Comparison of ENCODE assay signal across 8 cellular contexts in genomic region chr12:121466800-121467637, GRCh38.
DNase-seq lines count a peak whose midpoint lies in the region; ATAC-seq and TF ChIP-seq lines count a peak whose summit lies in the region.

No MANE protein-coding gene starts in this region.

- no peak for TF ChIP-seq EP300 in suprapubic skin (IDR thresholded peaks at IDR 0.05)

- H3K9me2 ChIP-seq in GM23248 (ENCODE audit: insufficient read depth): no peaks in the 10 kb centered on the region
- no peaks in the 10 kb centered on the region for H3K9me2 ChIP-seq in Karpas-422 (replicated peaks; ENCODE audit: insufficient read depth, low read length)

- peak; percentile 27 to 34 for TF ChIP-seq POLR2A in suprapubic skin (IDR thresholded peaks at IDR 0.05)

- ATAC-seq in RWPE2 (ENCODE audit: low read depth) (peak; percentile 86), omental fat pad (ENCODE audit: low FRiP score) (peak; percentile 92)

- no peaks in the 10 kb centered on the region for H3K9me3 ChIP-seq in GM23248 (ENCODE audit: low read depth)
- no peaks in the 10 kb centered on the region for H3K9me3 ChIP-seq in Karpas-422 (ENCODE audit: low read length)
- H3K9me3 ChIP-seq in RWPE2 (ENCODE audit: severe bottlenecking): no peaks in the 10 kb centered on the region
- H3K9me3 ChIP-seq in suprapubic skin: no peaks in the 10 kb centered on the region

- H3K4me2 ChIP-seq in GM23248 (ENCODE audit: unreplicated experiment): no peak overlapping the region
- H3K4me2 ChIP-seq in Karpas-422 (ENCODE audit: low read depth, low read length, poor library complexity, severe bottlenecking): peak overlapping the region; percentile 91

- peaks cover 7% of the 10 kb centered on the region for H3F3A ChIP-seq in GM23248 (ENCODE audit: insufficient read depth)

- 1 to 2% methylated on average over 39 to 58 of the region's 138 CpGs for WGBS in GM23248 (ENCODE audit: low coverage in 1 of 2, low lambda C conversion rate in 2 of 2, missing lambda C conversion rate in 2 of 2), 2 experiments
- no CpG with 5 or more reads among the region's 138 CpGs for WGBS in suprapubic skin

- peaks cover 42% of the 10 kb centered on the region for H3K79me2 ChIP-seq in GM23248 (ENCODE audit: insufficient read depth)
- H3K79me2 ChIP-seq in Karpas-422 (ENCODE audit: low read length): peaks cover 44% of the 10 kb centered on the region

- H4K20me1 ChIP-seq in GM23248 (ENCODE audit: insufficient read depth) (no peaks in the 10 kb centered on the region), Karpas-422 (ENCODE audit: insufficient read depth, low read depth, low read length) (peaks cover 17% of the 10 kb centered on the region)

- H3K36me3 ChIP-seq in GM23248 (ENCODE audit: low read depth) (no peaks in the 10 kb centered on the region), Karpas-422 (ENCODE audit: insufficient read depth, low read length) (peaks cover 8% of the 10 kb centered on the region; the same call in 1 of the 2 replicates), RWPE2 (ENCODE audit: low read depth) (peaks cover 5% of the 10 kb centered on the region; the same call in 1 of the 2 replicates), suprapubic skin (no peaks in the 10 kb centered on the region)

- H3K4me3 ChIP-seq in GM23248 (peak overlapping the region; percentile 81), Karpas-422 (ENCODE audit: low read length) (peak overlapping the region; percentile 88), RWPE2 (ENCODE audit: severe bottlenecking) (peak overlapping the region; percentile 91), suprapubic skin (peak overlapping the region; percentile 77)

- H2AFZ ChIP-seq in GM23248 (peak overlapping the region; percentile 72; the same call in 1 of the 2 replicates), Karpas-422 (ENCODE audit: low read length) (no peak overlapping the region)

- DNase-seq in ELF-1 (ENCODE audit: low read depth, low spot score): peak; percentile 84
- peak; percentile 91 for DNase-seq in GM23248
- DNase-seq in Karpas-422: peak; percentile 97
- peak; percentile 81 for DNase-seq in RWPE2 (ENCODE audit: low spot score)
- DNase-seq in activated gamma-delta T cell treated with anti-CD3 and anti-CD28 coated beads, Interleukin-2, amount 50 U/mL, for 16 hours (ENCODE audit: low read depth): peak; percentile 78
- DNase-seq in germinal center (ENCODE audit: low spot score): peak; percentile 95
- DNase-seq in omental fat pad (ENCODE audit: low spot score): peak; percentile 48
- DNase-seq in suprapubic skin (ENCODE audit: low spot score in 2 of 2): peak; percentile 89 to 90

- H3K27ac ChIP-seq in GM23248: peak overlapping the region; percentile 55; the same call in 1 of the 2 replicates
- H3K27ac ChIP-seq in Karpas-422 (ENCODE audit: low read length): no peak overlapping the region
- peak overlapping the region; percentile 32 for H3K27ac ChIP-seq in RWPE2 (ENCODE audit: poor library complexity, severe bottlenecking)
- peak overlapping the region; percentile 83 for H3K27ac ChIP-seq in suprapubic skin

- TF ChIP-seq CTCF in RWPE2 (IDR thresholded peaks at IDR 0.05; ENCODE audit: poor library complexity, severe bottlenecking) (no peak), omental fat pad (IDR thresholded peaks at IDR 0.05) (no peak), suprapubic skin (IDR thresholded peaks at IDR 0.05) (no peak)

- in situ Hi-C loops in GM23248 (cut with MboI): no loop called here

- no peaks in the 10 kb centered on the region for H3K27me3 ChIP-seq in GM23248 (replicated peaks; ENCODE audit: insufficient read depth)
- H3K27me3 ChIP-seq in Karpas-422 (ENCODE audit: low read length): no peaks in the 10 kb centered on the region
- H3K27me3 ChIP-seq in RWPE2 (ENCODE audit: insufficient read depth, poor library complexity, severe bottlenecking): no peaks in the 10 kb centered on the region
- no peaks in the 10 kb centered on the region for H3K27me3 ChIP-seq in suprapubic skin

- H3K4me1 ChIP-seq in GM23248 (ENCODE audit: insufficient read depth) (peaks cover 10% of the 10 kb centered on the region), Karpas-422 (ENCODE audit: low read length) (peaks cover 23% of the 10 kb centered on the region), RWPE2 (ENCODE audit: insufficient read depth, poor library complexity, severe bottlenecking) (no peaks in the 10 kb centered on the region), suprapubic skin (peaks cover 21% of the 10 kb centered on the region)

- peak overlapping the region; percentile 80 for H3K9ac ChIP-seq in GM23248
- H3K9ac ChIP-seq in Karpas-422 (ENCODE audit: low read length): peak overlapping the region; percentile 89
